Comparison of ENCODE assay signal across 22 cellular contexts in the genomic region with DNA sequence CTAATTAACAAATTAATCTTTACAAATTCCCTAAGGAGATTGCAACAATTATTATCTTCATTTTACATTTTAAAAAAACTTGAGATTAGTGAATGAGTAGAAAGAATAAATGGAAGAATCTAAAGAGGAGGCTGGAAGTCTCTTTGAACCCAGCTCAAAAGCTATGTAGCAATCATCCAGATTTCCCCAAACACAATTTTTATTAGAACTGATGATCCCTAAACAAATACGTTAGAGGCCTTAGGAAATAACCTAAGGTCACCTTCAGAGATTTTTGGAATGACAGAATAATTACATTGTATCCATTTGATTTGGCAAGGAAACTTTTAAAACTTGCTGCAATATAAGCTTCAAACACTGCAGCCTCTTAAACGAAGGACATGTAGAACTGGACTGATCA.
"Had no signal": no experiment of that assay in that cellular context is flagged by ENCODE, and none has a peak within 500 bp of the region (broad histone marks: within the 10 kb centered on the region; RNA-seq: fewer than 3 reads in every experiment).

No MANE protein-coding gene starts in this region.

- H3K9me3 ChIP-seq: psoas muscle had no signal

- FAIRE-seq: colon, kidney had no signal

- H3K4me3 ChIP-seq: gastroesophageal sphincter, lung, psoas muscle, right lobe of liver, skin epidermis, stomach, thoracic aorta, transverse colon had no signal

- DNase-seq: effector memory CD8-positive, alpha-beta T cell; erythroblast; glutamatergic neuron; kidney; left colon; left ventricle myocardium superior; midbrain; occipital lobe; psoas muscle; retina; right lobe of liver; stimulated activated CD4-positive, alpha-beta T cell treated with anti-CD3 and anti-CD28 coated beads, Interleukin-12 subunit alpha, Interleukin-12 subunit beta, amount 100 ng/mL, for 4 hours; stimulated activated naive CD4-positive, alpha-beta T cell; stomach; substantia nigra; transverse colon had no signal

- H3K36me3 ChIP-seq: gastroesophageal sphincter, right lobe of liver, stomach, thoracic aorta had no signal

- H3K27ac ChIP-seq: gastroesophageal sphincter, parathyroid adenoma, psoas muscle, right lobe of liver, skin epidermis, thoracic aorta, transverse colon had no signal

- H3K27me3 ChIP-seq: gastroesophageal sphincter, right lobe of liver, stomach, transverse colon had no signal

- H3K4me1 ChIP-seq: gastroesophageal sphincter, parathyroid adenoma, psoas muscle, right lobe of liver, stomach, transverse colon had no signal

- ATAC-seq: effector memory CD8-positive, alpha-beta T cell; left colon; psoas muscle had no signal
